In genomic region chr2:88669371-88670214, GRCh38 we compare ENCODE assay signal across 8 cellular contexts. TPM values are rescaled to one million over a fixed set of nuclear protein-coding genes. Genes with fewer than 3 reads are reported as not detected.
DNase-seq lines count a peak whose midpoint lies in the region; TF ChIP-seq lines count a peak whose summit lies in the region.

No MANE protein-coding gene starts in this region.

- H3K4me3 ChIP-seq in esophagus squamous epithelium (no peak overlapping the region), neural progenitor cell (no peak overlapping the region)

- intact Hi-C loops in esophagus squamous epithelium (cut with DNase I): loop anchor here (5.0 kb wide), 1 partner anchor 77 kb away; no protein-coding TSS in a partner anchor

- H3K4me1 ChIP-seq in esophagus squamous epithelium (peaks cover 0 to 5% (median 0%) of the 10 kb centered on the region in 3 donors), neural progenitor cell (no peaks in the 10 kb centered on the region)

- H3K36me3 ChIP-seq in esophagus squamous epithelium: no peaks in the 10 kb centered on the region
- no peaks in the 10 kb centered on the region for H3K36me3 ChIP-seq in neural progenitor cell

- H3F3A ChIP-seq in neural progenitor cell (ENCODE audit: low read depth): no peaks in the 10 kb centered on the region

- TF ChIP-seq CTCF in GM20000 (IDR thresholded peaks at IDR 0.05; ENCODE audit: extremely low read depth, missing control alignments) (peak; percentile 66), esophagus squamous epithelium (IDR thresholded peaks at IDR 0.05) (peak; percentile 47 to 76 (median 64)), neural progenitor cell (IDR thresholded peaks at IDR 0.05) (peak; percentile 73)

- H3K27ac ChIP-seq in esophagus squamous epithelium: peak overlapping the region in 1 of 4 donors; percentile 26
- no peak overlapping the region for H3K27ac ChIP-seq in neural progenitor cell

- H3K27me3 ChIP-seq in esophagus squamous epithelium: no peaks in the 10 kb centered on the region
- H3K27me3 ChIP-seq in neural progenitor cell: no peaks in the 10 kb centered on the region

- TF ChIP-seq POLR2A in esophagus squamous epithelium (IDR thresholded peaks at IDR 0.05): no peak

- H3K4me1 Mint-ChIP-seq in neural progenitor cell: no peaks in the 10 kb centered on the region

- H4K20me1 ChIP-seq in neural progenitor cell (ENCODE audit: low read depth): no peaks in the 10 kb centered on the region

- H3K4me3 Mint-ChIP-seq in neural progenitor cell: no peak overlapping the region

- H3K36me3 Mint-ChIP-seq in neural progenitor cell: no peaks in the 10 kb centered on the region

- H3K9me3 Mint-ChIP-seq in neural progenitor cell: no peaks in the 10 kb centered on the region

- peak; percentile 9 to 15 for DNase-seq in activated CD4-positive, alpha-beta T cell treated with anti-CD3 and anti-CD28 coated beads for 4 hours
- DNase-seq in activated CD4-positive, alpha-beta T cell treated with anti-CD3 and anti-CD28 coated beads, Interleukin-2, amount 50 U/mL, for 1 hour: no peak
- peak; percentile 62 for DNase-seq in GM20000 (ENCODE audit: low spot score)
- peak; percentile 61 for DNase-seq in HT-29 (ENCODE audit: low spot score)
- peak; percentile 64 for DNase-seq in SW480 (ENCODE audit: low spot score)
- no peak for DNase-seq in esophagus squamous epithelium (lab: John Stamatoyannopoulos, UW)
- peak; percentile 52 for DNase-seq in neural progenitor cell (ENCODE audit: low spot score)
- no peak for DNase-seq in central memory CD4-positive, alpha-beta T cell

- H3K9me3 ChIP-seq in esophagus squamous epithelium (no peaks in the 10 kb centered on the region), neural progenitor cell (ENCODE audit: low read depth) (no peaks in the 10 kb centered on the region)

- H3K27ac Mint-ChIP-seq in neural progenitor cell: no peak overlapping the region

- H2AFZ ChIP-seq in neural progenitor cell (replicated peaks): no peak overlapping the region

- no peak overlapping the region for H3K4me2 ChIP-seq in neural progenitor cell

- WGBS in esophagus squamous epithelium, 2 donors: 50 to 63% methylated on average over 6 of the region's 6 CpGs

- H3K27me3 Mint-ChIP-seq in neural progenitor cell (ENCODE audit: insufficient read depth, low read depth): peaks cover 6% of the 10 kb centered on the region

- H3K9ac ChIP-seq in neural progenitor cell: no peak overlapping the region

- H3K79me2 ChIP-seq in neural progenitor cell (ENCODE audit: low read depth): no peaks in the 10 kb centered on the region

RNA-seq across cellular contexts. Expression of gene RPIA, which starts 21.9 kb away (rescaled TPM):
- total RNA-seq in HT-29 (2014; rRNA removed; shearing (Covaris generic)): 12.5 and 15.7 TPM in 2 replicates
- total RNA-seq in esophagus squamous epithelium (10 to 100 TPM in 2 of 4 donors, 1 to 10 TPM in 2; 6.5 to 17.6 (median 11.0) TPM), neural progenitor cell (ENCODE audit: low replicate concordance) (9.9 and 11.5 TPM in 2 replicates)

RNA-seq across cellular contexts. Expression of gene EIF2AK3, which starts 42.3 kb away (rescaled TPM):
- total RNA-seq in HT-29 (2014; rRNA removed; shearing (Covaris generic)): 7.9 and 10.2 TPM in 2 replicates
- 10 to 100 TPM; 12.2 to 16.9 (median 16.7) TPM for total RNA-seq in esophagus squamous epithelium
- 14.9 and 21.6 TPM in 2 replicates for total RNA-seq in neural progenitor cell (ENCODE audit: low replicate concordance)

Comparison
In these comparisons a context has a peak if more than half of its experiments do, and no peak if none do; other contexts are left out.
1. DNase-seq: peak in activated CD4-positive, alpha-beta T cell treated with anti-CD3 and anti-CD28 coated beads for 4 hours (2 of 2), GM20000 (single experiment), HT-29 (single experiment), SW480 (single experiment) and neural progenitor cell (single experiment); none in activated CD4-positive, alpha-beta T cell treated with anti-CD3 and anti-CD28 coated beads, Interleukin-2, amount 50 U/mL, for 1 hour (single experiment), esophagus squamous epithelium (single experiment) and central memory CD4-positive, alpha-beta T cell (single experiment).
2. Peak in every context shown above with its lines, with median percentiles within 50 percentile points of each other: CTCF ChIP-seq.